In genomic region chr1:39852214-39852791, GRCh38 we compare ENCODE assay signal across 15 cellular contexts. TPM values are rescaled to one million over a fixed set of nuclear protein-coding genes. Genes with fewer than 3 reads are reported as not detected.
DNase-seq lines count a peak whose midpoint lies in the region; ATAC-seq, FAIRE-seq and TF ChIP-seq lines count a peak whose summit lies in the region.
"Had no signal": no experiment of that assay in that cellular context is flagged by ENCODE, and none has a peak within 500 bp of the region (broad histone marks: within the 10 kb centered on the region; RNA-seq: fewer than 3 reads in every experiment).

No MANE protein-coding gene starts in this region.

- H2BK5ac ChIP-seq in H9 (ENCODE audit: insufficient read length, low read length) = no peak overlapping the region

- H3K23me2 ChIP-seq in H9 (ENCODE audit: insufficient read length, low read depth, low read length, poor library complexity, severe bottlenecking) = no peaks in the 10 kb centered on the region

- no peak overlapping the region for H4K5ac ChIP-seq in H9 (ENCODE audit: insufficient read length, low read depth, low read length)

- H3K9me3 Mint-ChIP-seq in astrocyte (ENCODE audit: unreplicated experiment) (no peaks in the 10 kb centered on the region), H9 (no peaks in the 10 kb centered on the region)
- H3K9me3 Mint-ChIP-seq: activated CD4-positive, alpha-beta T cell treated with anti-CD3 and anti-CD28 coated beads, Interleukin-2, amount 10 ng/mL, durations not matched to agents 7 days and 5 days; CD8-positive, alpha-beta T cell had no signal

- H3K79me1 ChIP-seq in H9 (ENCODE audit: insufficient read depth, low read depth, low read length, poor library complexity, severe bottlenecking) = peaks cover 8% of the 10 kb centered on the region

- no peak overlapping the region for H3K14ac ChIP-seq in H9 (ENCODE audit: insufficient read depth, low read length)

- no peak overlapping the region for H3K4me2 ChIP-seq in astrocyte (ENCODE audit: low read length)
- H3K4me2 ChIP-seq in H9 (ENCODE audit: insufficient read depth, insufficient read length, low read length) = no peak overlapping the region

- FAIRE-seq in astrocyte (lab: Jason Lieb, UNC) (peak; percentile 49), D721Med (lab: Jason Lieb, UNC) (no peak)
- FAIRE-seq: GM12892, urothelium cell line had no signal

- peaks cover 32% of the 10 kb centered on the region for H3K79me2 ChIP-seq in astrocyte (ENCODE audit: insufficient read depth, low read length)
- no peaks in the 10 kb centered on the region for H3K79me2 ChIP-seq in H9 (ENCODE audit: insufficient read depth, low read length)

- H3T11ph ChIP-seq in H9 (ENCODE audit: low read length) = no peak overlapping the region

- 30% methylated on average over 5 of the region's 5 CpGs for WGBS in liver
- no CpG with 5 or more reads among the region's 5 CpGs for WGBS in H9 (ENCODE audit: extremely low coverage, insufficient read length, low lambda C conversion rate)

- no peak overlapping the region for H2AFZ ChIP-seq in astrocyte (ENCODE audit: low read depth, low read length)
- no peak overlapping the region for H2AFZ ChIP-seq in H9 (ENCODE audit: low read length)

- H3K36me3 Mint-ChIP-seq in astrocyte (ENCODE audit: low read depth, unreplicated experiment) (peaks cover 14% of the 10 kb centered on the region), H9 (ENCODE audit: insufficient read depth in 1 of 3, low read depth in 3 of 3) (peaks cover 8 to 50% (median 44%) of the 10 kb centered on the region in 3 experiments; a peak in 6 of 7 replicates)

- H3K4me1 ChIP-seq in HEK293 (ENCODE audit: control insufficient read depth, insufficient read depth, low read length) (peaks cover 23% of the 10 kb centered on the region), astrocyte (ENCODE audit: insufficient read depth, low read length) (no peaks in the 10 kb centered on the region), liver (ENCODE audit: control insufficient read depth in 4 of 4, insufficient read depth in 4 of 4, low read length in 3 of 4) (peaks cover 0 to 22% (median 13%) of the 10 kb centered on the region in 4 donors), H9 (ENCODE audit: insufficient read depth, low read length) (no peaks in the 10 kb centered on the region)

- H3K18ac ChIP-seq in H9 (ENCODE audit: insufficient read length, low read depth, low read length) = no peak overlapping the region

- no peak overlapping the region for H2BK20ac ChIP-seq in H9 (ENCODE audit: low read depth, low read length, poor library complexity, severe bottlenecking)

- H3K27me3 Mint-ChIP-seq in astrocyte (ENCODE audit: low read depth, unreplicated experiment) (no peaks in the 10 kb centered on the region), H9 (ENCODE audit: low read depth) (no peaks in the 10 kb centered on the region)
- H3K27me3 Mint-ChIP-seq: activated CD4-positive, alpha-beta T cell treated with anti-CD3 and anti-CD28 coated beads, Interleukin-2, amount 10 ng/mL, durations not matched to agents 7 days and 5 days had no signal

- no peak overlapping the region for H2BK12ac ChIP-seq in H9 (ENCODE audit: insufficient read length, low read depth, low read length)

- H3K9ac ChIP-seq in astrocyte (ENCODE audit: low read length) (no peak overlapping the region), liver (ENCODE audit: low read depth in 1 of 2, low read length in 2 of 2) (no peak overlapping the region), H9 (ENCODE audit: extremely low read depth, insufficient read length, low read length) (no peak overlapping the region)

- no peak overlapping the region for H2AK5ac ChIP-seq in H9 (ENCODE audit: insufficient read length, low read length)

- H3K36me3 ChIP-seq in HEK293 (ENCODE audit: control insufficient read depth in 2 of 2, insufficient read depth in 1 of 2, low read length in 2 of 2) (peaks cover 3 to 59% of the 10 kb centered on the region in 2 experiments; a peak in 2 of 3 replicates), astrocyte (ENCODE audit: insufficient read depth, low read length) (peaks cover 22% of the 10 kb centered on the region), liver (ENCODE audit: control insufficient read depth in 4 of 4, insufficient read depth in 3 of 4, low read depth in 1 of 4, low read length in 3 of 4) (peaks cover 0 to 9% (median 7%) of the 10 kb centered on the region in 4 donors)

- peaks cover 4% of the 10 kb centered on the region for H3K4me1 Mint-ChIP-seq in astrocyte (ENCODE audit: low read depth, unreplicated experiment)
- peaks cover 2 to 3% of the 10 kb centered on the region in 2 experiments; a peak in 3 of 4 replicates for H3K4me1 Mint-ChIP-seq in H9

- POLR2A ChIA-PET in HEK293 (lab: Yijun Ruan, JAX) = interaction anchor here (0.5 to 1.0 kb wide), 2 partner anchors 16 to 49 kb away, joined by 3 to 5 read pairs; no protein-coding TSS in a partner anchor

- no peak overlapping the region for H3K56ac ChIP-seq in H9 (ENCODE audit: insufficient read length, low read depth, low read length)

- DNase-seq in NCI-H1694 treated with DMSO at 0.1 percent for 48 hours (lab: John Stamatoyannopoulos, UW) (peak; percentile 99), astrocyte (ENCODE audit: low read depth) (no peak), D721Med (ENCODE audit: insufficient read length, low spot score) (no peak), H9 (no peak)
- no peak for DNase-seq in NK-92 treated with Interleukin-12 subunit alpha and Interleukin-12 subunit beta, amount 100 ng/mL, for 24 hours (lab: John Stamatoyannopoulos, UW)
- DNase-seq: activated CD4-positive, alpha-beta T cell treated with anti-CD3 and anti-CD28 coated beads, Interleukin-2, amount 10 ng/mL, durations not matched to agents 7 days and 5 days; activated naive CD4-positive, alpha-beta T cell; CD8-positive, alpha-beta T cell; heart right ventricle had no signal

- H3K9me3 ChIP-seq in HEK293 (ENCODE audit: control insufficient read depth, insufficient read depth, low read depth, low read length) (no peaks in the 10 kb centered on the region), astrocyte (ENCODE audit: insufficient read depth, low read depth, low read length) (no peaks in the 10 kb centered on the region), liver (ENCODE audit: control insufficient read depth in 4 of 4, low read length in 3 of 4) (no peaks in the 10 kb centered on the region), H9 (ENCODE audit: control insufficient read depth, low read depth, low read length) (no peaks in the 10 kb centered on the region)
- H3K9me3 ChIP-seq: heart right ventricle had no signal

- no peak overlapping the region for H2BK120ac ChIP-seq in H9 (ENCODE audit: low read depth, low read length, poor library complexity, severe bottlenecking)

- CTCF ChIA-PET in HEK293 (lab: Yijun Ruan, JAX) = interaction anchor here (0.7 to 1.0 kb wide), 2 partner anchors 50 to 67 kb away, joined by 3 read pairs; no protein-coding TSS in a partner anchor

- H4K8ac ChIP-seq in H9 (replicated peaks; ENCODE audit: insufficient read length, low read depth, low read length) = no peak overlapping the region

- H3K4ac ChIP-seq in H9 (ENCODE audit: low read depth, low read length) = no peak overlapping the region

- no peak overlapping the region for H3K27ac Mint-ChIP-seq in astrocyte (ENCODE audit: unreplicated experiment)
- H3K27ac Mint-ChIP-seq in H9 = no peak overlapping the region
- H3K27ac Mint-ChIP-seq: activated CD4-positive, alpha-beta T cell treated with anti-CD3 and anti-CD28 coated beads, Interleukin-2, amount 10 ng/mL, durations not matched to agents 7 days and 5 days; CD8-positive, alpha-beta T cell had no signal

- H3K23ac ChIP-seq in H9 (ENCODE audit: insufficient read length, low read depth, low read length) = no peak overlapping the region

- H3K27me3 ChIP-seq in astrocyte (ENCODE audit: insufficient read depth, low read length) (no peaks in the 10 kb centered on the region), liver (ENCODE audit: control insufficient read depth in 4 of 4, insufficient read depth in 4 of 4, low read length in 3 of 4) (no peaks in the 10 kb centered on the region), H9 (ENCODE audit: insufficient read depth, low read length) (no peaks in the 10 kb centered on the region)
- H3K27me3 ChIP-seq: dorsolateral prefrontal cortex, heart right ventricle had no signal

- H4K91ac ChIP-seq in H9 (ENCODE audit: insufficient read length, low read depth, low read length) = no peak overlapping the region

- H3K4me3 ChIP-seq in HEK293 (ENCODE audit: low read depth, low read length) (no peak overlapping the region), astrocyte (ENCODE audit: insufficient read depth, low read depth, low read length) (no peak overlapping the region), liver (ENCODE audit: low read depth in 1 of 3, low read length in 3 of 3) (no peak overlapping the region)
- H3K4me3 ChIP-seq: dorsolateral prefrontal cortex, heart right ventricle had no signal

- ATAC-seq in GM18907 (IDR thresholded peaks at IDR 0.05; ENCODE audit: unreplicated experiment) = no peak
- ATAC-seq: CD8-positive, alpha-beta T cell; heart right ventricle had no signal

- H4K20me1 ChIP-seq in astrocyte (ENCODE audit: insufficient read depth, low read length) (peaks cover 64% of the 10 kb centered on the region), H9 (ENCODE audit: control insufficient read depth, insufficient read depth, insufficient read length) (no peaks in the 10 kb centered on the region)

- no peak overlapping the region for H3K4me3 Mint-ChIP-seq in astrocyte (ENCODE audit: unreplicated experiment)
- no peak overlapping the region for H3K4me3 Mint-ChIP-seq in H9
- H3K4me3 Mint-ChIP-seq: activated CD4-positive, alpha-beta T cell treated with anti-CD3 and anti-CD28 coated beads, Interleukin-2, amount 10 ng/mL, durations not matched to agents 7 days and 5 days; CD8-positive, alpha-beta T cell had no signal

- peak overlapping the region; percentile 3; the same call in 1 of the 2 replicates for H3K27ac ChIP-seq in HEK293 (ENCODE audit: extremely low read depth, low read depth, low read length)
- no peak overlapping the region for H3K27ac ChIP-seq in astrocyte (ENCODE audit: low read depth, low read length)
- H3K27ac ChIP-seq in liver (ENCODE audit: low read depth in 1 of 2, low read length in 2 of 2) = peak overlapping the region; percentile 74 to 83
- H3K27ac ChIP-seq in H9 (ENCODE audit: insufficient read length, low read depth, low read length) = no peak overlapping the region
- H3K27ac ChIP-seq: heart right ventricle had no signal

- H2BK15ac ChIP-seq in H9 (ENCODE audit: low read depth, low read length) = no peak overlapping the region

- TF ChIP-seq RAD21 in liver (IDR thresholded peaks at IDR 0.05) = peak; percentile 37 to 52

- no peak for TF ChIP-seq CTCF in HEK293 (tag by site-specific recombination; IDR thresholded peaks at IDR 0.05)
- no peak for TF ChIP-seq CTCF in astrocyte (IDR thresholded peaks at IDR 0.05; ENCODE audit: insufficient read depth, low read depth, low read length)
- TF ChIP-seq CTCF in liver (IDR thresholded peaks at IDR 0.05; ENCODE audit: low read depth, low read length, missing input control) = no peak
- TF ChIP-seq CTCF in D721Med (IDR thresholded peaks at IDR 0.05; ENCODE audit: insufficient read depth, missing control alignments) = no peak
- TF ChIP-seq CTCF in H9 (conservative IDR thresholded peaks at IDR 0.05) = no peak

RNA-seq across cellular contexts. Expression of gene TRIT1, which starts 31.0 kb away (rescaled TPM):
- total RNA-seq in astrocyte (19.2 and 21.9 TPM in 2 replicates), liver (10 to 100 TPM in 1 of 2 donors, 1 to 10 TPM in 1; 9.3 to 11.2 TPM), H9 (2021) (25.4 and 28.2 TPM in 2 replicates)
- polyA plus RNA-seq in liver = 1 to 10 TPM; 4.5 to 5.0 TPM

RNA-seq across cellular contexts. Expression of gene MYCL, which starts 49.4 kb away (rescaled TPM):
- total RNA-seq in astrocyte (3.3 and 3.8 TPM in 2 replicates), liver (1 to 10 TPM; 1.8 to 6.6 TPM), H9 (2021) (17.6 and 18.4 TPM in 2 replicates)
- polyA plus RNA-seq in liver = 1 to 10 TPM; 2.4 to 2.6 TPM
- total RNA-seq: activated CD4-positive, alpha-beta T cell treated with anti-CD3 and anti-CD28 coated beads, Interleukin-2, amount 10 ng/mL, durations not matched to agents 7 days and 5 days had no signal

Comparison
In these comparisons a context has a peak if more than half of its experiments do, and no peak if none do; other contexts are left out.
1. H3K27ac ChIP-seq: peak in HEK293 (single experiment) and liver (2 of 2); none in astrocyte (single experiment) and H9 (single experiment).